Comparison of ENCODE assay signal across 24 cellular contexts in genomic region chr17:56601613-56602012, GRCh38. TPM values are rescaled to one million over a fixed set of nuclear protein-coding genes. Genes with fewer than 3 reads are reported as not detected.
"Had no signal": no experiment of that assay in that cellular context is flagged by ENCODE, and none has a peak within 500 bp of the region (broad histone marks: within the 10 kb centered on the region; RNA-seq: fewer than 3 reads in every experiment).

No MANE protein-coding gene starts in this region.

- H3K36me3 Mint-ChIP-seq: naive B cell; stimulated activated naive B cell treated with anti-CD40 and anti-IgM and Interleukin-4, amounts not matched to agents 10 μg/mL and 1 μg/mL and 100 μg/mL, for 72 hours had no signal

- H3K27ac ChIP-seq: coronary artery, heart left ventricle, neutrophil, psoas muscle, right lobe of liver, spleen, stomach, thoracic aorta, transverse colon had no signal

- H3K27ac Mint-ChIP-seq: endodermal cell; naive B cell; stimulated activated naive B cell treated with anti-CD40 and anti-IgM and Interleukin-4, amounts not matched to agents 10 μg/mL and 1 μg/mL and 100 μg/mL, for 72 hours had no signal

- H3K4me3 Mint-ChIP-seq: endodermal cell; naive B cell; stimulated activated naive B cell treated with anti-CD40 and anti-IgM and Interleukin-4, amounts not matched to agents 10 μg/mL and 1 μg/mL and 100 μg/mL, for 72 hours had no signal

- H3K36me3 ChIP-seq: heart left ventricle, neutrophil, right lobe of liver, spleen, stomach, thoracic aorta, transverse colon had no signal

- H3K9me3 ChIP-seq: heart left ventricle, neutrophil, psoas muscle, right lobe of liver, spleen, stomach, thoracic aorta, transverse colon had no signal

- H3K4me3 ChIP-seq: coronary artery, heart left ventricle, psoas muscle, right lobe of liver, spleen, stomach, thoracic aorta, transverse colon had no signal

- ATAC-seq: heart left ventricle; left colon; psoas muscle; right lobe of liver; stimulated activated naive B cell treated with anti-CD40 and anti-IgM and Interleukin-4, amounts not matched to agents 10 μg/mL and 1 μg/mL and 100 μg/mL, for 72 hours had no signal

- DNase-seq: effector CD4-positive, alpha-beta T cell; endodermal cell; erythroblast; heart left ventricle; hippocampal formation; left colon; mesendoderm; naive B cell; psoas muscle; retina; right lobe of liver; spleen; stimulated activated CD4-positive, alpha-beta T cell treated with anti-CD3 and anti-CD28 coated beads, Interleukin-15, amount 100 ng/mL, for 24 hours; stimulated activated CD4-positive, alpha-beta T cell treated with anti-CD3 and anti-CD28 coated beads, Interleukin-1b, Interleukin-23, amount 100 ng/mL, for 48 hours; stimulated activated CD4-positive, alpha-beta T cell treated with anti-CD3 and anti-CD28 coated beads, Interleukin-4, amount 100 ng/mL, for 24 hours; stimulated activated naive B cell treated with anti-CD40 and anti-IgM and Interleukin-4, amounts not matched to agents 10 μg/mL and 1 μg/mL and 100 μg/mL, for 72 hours; stomach; substantia nigra; transverse colon had no signal

- H3K9me3 Mint-ChIP-seq: endodermal cell; naive B cell; stimulated activated naive B cell treated with anti-CD40 and anti-IgM and Interleukin-4, amounts not matched to agents 10 μg/mL and 1 μg/mL and 100 μg/mL, for 72 hours had no signal

- FAIRE-seq: endothelial cell of umbilical vein, frontal cortex had no signal

RNA-seq across cellular contexts. Expression of gene NOG, which starts 8.1 kb away (rescaled TPM):
- total RNA-seq: transverse colon had no signal
